Comparison of ENCODE assay signal across 19 cellular contexts in genomic region chr12:29334911-29335310, GRCh38.
"Had no signal": no experiment of that assay in that cellular context is flagged by ENCODE, and none has a peak within 500 bp of the region (broad histone marks: within the 10 kb centered on the region; RNA-seq: fewer than 3 reads in every experiment).

No MANE protein-coding gene starts in this region.

- ATAC-seq: left ventricle myocardium superior; lower lobe of right lung; naive thymus-derived CD8-positive, alpha-beta T cell; sciatic nerve; stimulated activated effector memory CD8-positive, alpha-beta T cell treated with anti-CD3 and anti-CD28 coated beads, Interleukin-12 subunit alpha, Interleukin-12 subunit beta, amount 100 ng/mL, for 72 hours had no signal

- H3K27me3 ChIP-seq: right atrium auricular region, stomach, thyroid gland, upper lobe of left lung had no signal

- H3K36me3 ChIP-seq: prostate gland, right atrium auricular region had no signal

- H3K4me3 ChIP-seq: coronary artery, lower lobe of right lung, prostate gland, right atrium auricular region, stomach, thyroid gland, upper lobe of left lung had no signal

- H3K9me3 ChIP-seq: lower lobe of right lung, prostate gland, right atrium auricular region, stomach, thyroid gland, upper lobe of left lung had no signal

- DNase-seq: dermis blood vessel endothelial cell; effector memory CD4-positive, alpha-beta T cell; hypothalamus; left ventricle myocardium superior; lower lobe of right lung; naive thymus-derived CD8-positive, alpha-beta T cell; nephron progenitor cell; nucleus accumbens; stimulated activated CD4-positive, alpha-beta T cell treated with anti-CD3 and anti-CD28 coated beads, Interleukin-2, amount 100 ng/mL, for 24 hours; stimulated activated CD4-positive, alpha-beta T cell treated with anti-CD3 and anti-CD28 coated beads, Interleukin-4, amount 100 ng/mL, for 24 hours; stimulated activated naive CD4-positive, alpha-beta T cell treated with Interleukin-2 at 50 U/mL for 16 hours; stomach; thyroid gland; upper lobe of left lung had no signal

- H3K27ac ChIP-seq: coronary artery, lower lobe of right lung, prostate gland, stomach, thyroid gland, upper lobe of left lung had no signal

- H3K4me1 ChIP-seq: lower lobe of right lung, prostate gland, stomach, thyroid gland, upper lobe of left lung had no signal
